11 cellular contexts compared by ENCODE assay signal in genomic region chr6:17102258-17102870, GRCh38. TPM values are rescaled to one million over a fixed set of nuclear protein-coding genes. Genes with fewer than 3 reads are reported as not detected.
DNase-seq lines count a peak whose midpoint lies in the region; ATAC-seq and TF ChIP-seq lines count a peak whose summit lies in the region.
"Had no signal": no experiment of that assay in that cellular context is flagged by ENCODE, and none has a peak within 500 bp of the region (broad histone marks: within the 10 kb centered on the region; RNA-seq: fewer than 3 reads in every experiment).

No MANE protein-coding gene starts in this region.

- H3K36me3 ChIP-seq in heart right ventricle (no peaks in the 10 kb centered on the region), endocrine pancreas (ENCODE audit: control insufficient read depth, insufficient read depth, low read length) (no peaks in the 10 kb centered on the region), muscle layer of duodenum (ENCODE audit: control insufficient read depth in 1 of 2, insufficient read depth in 2 of 2, low read length in 2 of 2) (no peaks in the 10 kb centered on the region), vagina (no peaks in the 10 kb centered on the region)

- intact Hi-C loops in heart right ventricle (cut with DNase I), result no loop called here
- intact Hi-C loops in left ventricle myocardium superior (cut with micrococcal nuclease), result no loop called here
- intact Hi-C loops in vagina (cut with DNase I), result no loop called here

- peak in 1 of 8 donors; percentile 19 for ATAC-seq in heart right ventricle
- no peak for ATAC-seq in left ventricle myocardium superior
- ATAC-seq in HG02884 (IDR thresholded peaks at IDR 0.05; ENCODE audit: unreplicated experiment), result no peak
- ATAC-seq: CD8-positive, alpha-beta T cell had no signal

- WGBS in heart right ventricle, 2 donors, result 35 to 38% methylated on average over 23 of the region's 23 CpGs

- H3K4me3 ChIP-seq in heart right ventricle (peak overlapping the region in 9 of 10 donors; percentile 18 to 53 (median 40)), endocrine pancreas (ENCODE audit: control insufficient read depth, insufficient read depth, low read length) (peak overlapping the region; percentile 46), muscle layer of duodenum (ENCODE audit: low read depth in 1 of 2, low read length in 2 of 2) (peak overlapping the region; percentile 55 to 64), vagina (peak overlapping the region; percentile 24 to 34)

- TF ChIP-seq POLR2A in vagina (IDR thresholded peaks at IDR 0.05), result no peak

- H3K27me3 ChIP-seq in heart right ventricle (peaks cover 0 to 53% (median 21%) of the 10 kb centered on the region in 7 donors), endocrine pancreas (ENCODE audit: control insufficient read depth, insufficient read depth, low read length) (no peaks in the 10 kb centered on the region), muscle layer of duodenum (ENCODE audit: low read depth, low read length) (peaks cover 10% of the 10 kb centered on the region), vagina (no peaks in the 10 kb centered on the region)

- peak overlapping the region; percentile 47 for H3K9ac ChIP-seq in endocrine pancreas (ENCODE audit: control insufficient read depth, insufficient read depth, low read length)

- DNase-seq in heart right ventricle, result no peak
- no peak for DNase-seq in left ventricle myocardium superior
- no peak for DNase-seq in vagina (ENCODE audit: extremely low spot score in 2 of 2)
- no peak for DNase-seq in AG08396 (ENCODE audit: low spot score)
- no peak for DNase-seq in CD1c-positive myeloid dendritic cell (ENCODE audit: extremely low spot score)
- DNase-seq: CD8-positive, alpha-beta T cell; cortex of kidney; Karpas-422 had no signal

- H3K9me3 ChIP-seq in heart right ventricle, result no peaks in the 10 kb centered on the region
- no peaks in the 10 kb centered on the region for H3K9me3 ChIP-seq in endocrine pancreas (ENCODE audit: control insufficient read depth, low read length)
- H3K9me3 ChIP-seq in muscle layer of duodenum (ENCODE audit: control insufficient read depth in 1 of 2, low read length in 2 of 2), result no peaks in the 10 kb centered on the region
- H3K9me3 ChIP-seq in vagina, result no peaks in the 10 kb centered on the region

- no peak for TF ChIP-seq CTCF in heart right ventricle (IDR thresholded peaks at IDR 0.05)
- no peak for TF ChIP-seq CTCF in vagina (IDR thresholded peaks at IDR 0.05)

- H3K4me1 ChIP-seq in heart right ventricle, result peaks cover 0 to 21% (median 12%) of the 10 kb centered on the region in 9 donors
- no peaks in the 10 kb centered on the region for H3K4me1 ChIP-seq in endocrine pancreas (ENCODE audit: control insufficient read depth, insufficient read depth, low read length)
- peaks cover 0 to 13% of the 10 kb centered on the region in 2 donors for H3K4me1 ChIP-seq in muscle layer of duodenum (ENCODE audit: control insufficient read depth in 1 of 2, insufficient read depth in 2 of 2, low read length in 2 of 2)
- H3K4me1 ChIP-seq in vagina, result peaks cover 13% of the 10 kb centered on the region

- H3K27ac ChIP-seq in heart right ventricle (no peak overlapping the region), muscle layer of duodenum (ENCODE audit: low read length) (no peak overlapping the region), vagina (no peak overlapping the region)

RNA-seq across cellular contexts. Expression of gene STMND1, which starts 0.5 kb away (rescaled TPM):
- total RNA-seq in heart right ventricle (not detected), left ventricle myocardium superior (not detected), vagina (not detected)
- polyA plus RNA-seq in heart right ventricle, result not detected
- total RNA-seq: CD8-positive, alpha-beta T cell had no signal
